In the genomic region with DNA sequence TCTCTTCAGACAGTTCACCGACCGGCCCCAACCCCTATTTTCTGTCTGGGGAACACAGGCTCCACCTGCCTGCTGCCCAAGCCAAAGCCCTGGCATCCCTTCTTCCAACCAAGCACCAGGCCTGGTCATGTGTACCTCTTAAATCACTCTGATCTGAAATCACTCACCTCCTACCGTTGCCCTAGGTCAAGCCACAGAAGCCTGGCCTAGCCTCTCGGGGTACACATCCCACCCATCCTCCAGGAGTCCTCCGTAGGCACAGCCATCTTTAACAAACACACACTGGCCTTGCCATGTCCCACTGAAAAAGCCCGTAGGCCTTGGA, we compare ENCODE assay signal across 1 cellular context.
TF ChIP-seq lines count a peak whose summit lies in the region.

No MANE protein-coding gene starts in this region.

TF ChIP-seq in SK-N-SH, 30 proteins besides CTCF, POLR2A, EP300 and RAD21 (continued from another document):
- TF ChIP-seq EZH2phosphoT487 (IDR thresholded peaks at IDR 0.05; ENCODE audit: borderline replicate concordance, low read depth) = no peak
- TF ChIP-seq RXRA (IDR thresholded peaks at IDR 0.05; ENCODE audit: borderline replicate concordance, low read depth) = no peak
- TF ChIP-seq TAF1 (IDR thresholded peaks at IDR 0.05; ENCODE audit: borderline replicate concordance, low read depth, low read length) = no peak
- no peak for TF ChIP-seq SIN3A (IDR thresholded peaks at IDR 0.05; ENCODE audit: borderline replicate concordance, low read depth, low read length)
- TF ChIP-seq NFIC (IDR thresholded peaks at IDR 0.05; ENCODE audit: borderline replicate concordance) = no peak
- no peak for TF ChIP-seq POLR2AphosphoS5 (IDR thresholded peaks at IDR 0.05; ENCODE audit: low read depth, low read length)
- TF ChIP-seq, protein P1, sequence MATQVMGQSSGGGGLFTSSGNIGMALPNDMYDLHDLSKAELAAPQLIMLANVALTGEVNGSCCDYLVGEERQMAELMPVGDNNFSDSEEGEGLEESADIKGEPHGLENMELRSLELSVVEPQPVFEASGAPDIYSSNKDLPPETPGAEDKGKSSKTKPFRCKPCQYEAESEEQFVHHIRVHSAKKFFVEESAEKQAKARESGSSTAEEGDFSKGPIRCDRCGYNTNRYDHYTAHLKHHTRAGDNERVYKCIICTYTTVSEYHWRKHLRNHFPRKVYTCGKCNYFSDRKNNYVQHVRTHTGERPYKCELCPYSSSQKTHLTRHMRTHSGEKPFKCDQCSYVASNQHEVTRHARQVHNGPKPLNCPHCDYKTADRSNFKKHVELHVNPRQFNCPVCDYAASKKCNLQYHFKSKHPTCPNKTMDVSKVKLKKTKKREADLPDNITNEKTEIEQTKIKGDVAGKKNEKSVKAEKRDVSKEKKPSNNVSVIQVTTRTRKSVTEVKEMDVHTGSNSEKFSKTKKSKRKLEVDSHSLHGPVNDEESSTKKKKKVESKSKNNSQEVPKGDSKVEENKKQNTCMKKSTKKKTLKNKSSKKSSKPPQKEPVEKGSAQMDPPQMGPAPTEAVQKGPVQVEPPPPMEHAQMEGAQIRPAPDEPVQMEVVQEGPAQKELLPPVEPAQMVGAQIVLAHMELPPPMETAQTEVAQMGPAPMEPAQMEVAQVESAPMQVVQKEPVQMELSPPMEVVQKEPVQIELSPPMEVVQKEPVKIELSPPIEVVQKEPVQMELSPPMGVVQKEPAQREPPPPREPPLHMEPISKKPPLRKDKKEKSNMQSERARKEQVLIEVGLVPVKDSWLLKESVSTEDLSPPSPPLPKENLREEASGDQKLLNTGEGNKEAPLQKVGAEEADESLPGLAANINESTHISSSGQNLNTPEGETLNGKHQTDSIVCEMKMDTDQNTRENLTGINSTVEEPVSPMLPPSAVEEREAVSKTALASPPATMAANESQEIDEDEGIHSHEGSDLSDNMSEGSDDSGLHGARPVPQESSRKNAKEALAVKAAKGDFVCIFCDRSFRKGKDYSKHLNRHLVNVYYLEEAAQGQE (IDR thresholded peaks at IDR 0.05; ENCODE audit: low read depth, low read length) = no peak
- TF ChIP-seq, protein P2, sequence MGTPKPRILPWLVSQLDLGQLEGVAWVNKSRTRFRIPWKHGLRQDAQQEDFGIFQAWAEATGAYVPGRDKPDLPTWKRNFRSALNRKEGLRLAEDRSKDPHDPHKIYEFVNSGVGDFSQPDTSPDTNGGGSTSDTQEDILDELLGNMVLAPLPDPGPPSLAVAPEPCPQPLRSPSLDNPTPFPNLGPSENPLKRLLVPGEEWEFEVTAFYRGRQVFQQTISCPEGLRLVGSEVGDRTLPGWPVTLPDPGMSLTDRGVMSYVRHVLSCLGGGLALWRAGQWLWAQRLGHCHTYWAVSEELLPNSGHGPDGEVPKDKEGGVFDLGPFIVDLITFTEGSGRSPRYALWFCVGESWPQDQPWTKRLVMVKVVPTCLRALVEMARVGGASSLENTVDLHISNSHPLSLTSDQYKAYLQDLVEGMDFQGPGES (IDR thresholded peaks at IDR 0.05; ENCODE audit: low read depth, low read length) = no peak
- TF ChIP-seq TCF12 (IDR thresholded peaks at IDR 0.05) = no peak
- TF ChIP-seq ELF1 (IDR thresholded peaks at IDR 0.05) = no peak
TF ChIP-seq in SK-N-SH: peak in this region for 0.
